In the genomic region with DNA sequence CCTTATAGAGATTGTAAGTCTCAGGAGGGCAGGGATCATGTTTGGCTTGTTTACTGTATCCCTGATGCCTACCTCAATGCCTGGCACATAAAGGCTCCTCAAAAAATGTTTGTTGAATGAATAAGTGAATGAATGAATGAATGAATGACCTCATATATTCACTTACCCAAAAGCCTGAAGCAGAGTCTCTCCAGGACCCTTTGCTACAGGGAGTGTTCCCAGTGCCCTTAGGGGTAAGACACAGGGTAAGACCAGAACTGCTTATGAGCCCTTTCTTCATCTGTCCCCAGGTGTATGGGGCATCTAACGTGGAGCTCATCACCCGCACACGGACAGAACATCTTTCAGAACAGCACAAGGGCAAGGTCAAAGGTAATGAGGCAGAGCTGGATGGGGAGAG, we compare ENCODE assay signal across 26 cellular contexts.
"Had no signal": no experiment of that assay in that cellular context is flagged by ENCODE, and none has a peak within 500 bp of the region (broad histone marks: within the 10 kb centered on the region; RNA-seq: fewer than 3 reads in every experiment).

No MANE protein-coding gene starts in this region.

- H3K27me3 Mint-ChIP-seq: effector memory CD8-positive, alpha-beta T cell had no signal

- H3K4me3 Mint-ChIP-seq: dendritic cell treated with granulocyte-macrophage colony-stimulating factor and Interleukin-4, amounts not matched to agents 40 ng/mL and 50 ng/mL, for 4 days; effector memory CD8-positive, alpha-beta T cell; endodermal cell; mesothelial cell of epicardium had no signal

- FAIRE-seq: endometrium, islet of Langerhans, keratinocyte had no signal

- H3K9me3 ChIP-seq: colonic mucosa, esophagus squamous epithelium, gastrocnemius medialis, heart right ventricle, left lung, lower lobe of right lung, mucosa of descending colon had no signal

- ATAC-seq: effector memory CD8-positive, alpha-beta T cell; esophagus mucosa; gastrocnemius medialis; heart right ventricle; left cardiac atrium; left lung; left ventricle myocardium superior; lower lobe of right lung; mucosa of descending colon had no signal

- H3K27ac Mint-ChIP-seq: dendritic cell treated with granulocyte-macrophage colony-stimulating factor and Interleukin-4, amounts not matched to agents 40 ng/mL and 50 ng/mL, for 4 days; effector memory CD8-positive, alpha-beta T cell; endodermal cell; mesothelial cell of epicardium had no signal

- DNase-seq: colonic mucosa; cortex of kidney; effector CD8-positive, alpha-beta T cell; effector memory CD8-positive, alpha-beta T cell; endodermal cell; erythroblast; esophagus squamous epithelium; foreskin fibroblast; foreskin melanocyte; glutamatergic neuron; heart right ventricle; hippocampal formation; left cardiac atrium; left ventricle myocardium superior; lower lobe of right lung; mesenchymal stem cell; mucosa of descending colon had no signal

- H3K27ac ChIP-seq: colonic mucosa, epithelial cell of prostate, esophagus squamous epithelium, gastrocnemius medialis, heart right ventricle, left lung, lower lobe of right lung had no signal

- H3K27me3 ChIP-seq: colonic mucosa, gastrocnemius medialis had no signal

- H3K9me3 Mint-ChIP-seq: dendritic cell treated with granulocyte-macrophage colony-stimulating factor and Interleukin-4, amounts not matched to agents 40 ng/mL and 50 ng/mL, for 4 days; effector memory CD8-positive, alpha-beta T cell; mesothelial cell of epicardium had no signal

- H3K4me3 ChIP-seq: colonic mucosa, esophagus squamous epithelium, gastrocnemius medialis, heart right ventricle, left lung, lower lobe of right lung, mucosa of descending colon had no signal

- H3K36me3 Mint-ChIP-seq: mesothelial cell of epicardium had no signal

- H3K4me1 Mint-ChIP-seq: endodermal cell had no signal

- H3K36me3 ChIP-seq: colonic mucosa, gastrocnemius medialis, left lung, lower lobe of right lung had no signal
